Comparison of ENCODE assay signal across 1 cellular context in genomic region chr11:71540521-71541304, GRCh38.
TF ChIP-seq lines count a peak whose summit lies in the region.

No MANE protein-coding gene starts in this region.

TF ChIP-seq in HepG2, 621 proteins besides CTCF, POLR2A, EP300 and RAD21:
- TF ChIP-seq ZNF430 (CRISPR knock-in tag; IDR thresholded peaks at IDR 0.05), result peak; percentile 83
TF ChIP-seq in HepG2: peak in this region for 1; not testable (repeated sequence) for 620.
